ENCODE assay signal across 12 cellular contexts in the genomic region with DNA sequence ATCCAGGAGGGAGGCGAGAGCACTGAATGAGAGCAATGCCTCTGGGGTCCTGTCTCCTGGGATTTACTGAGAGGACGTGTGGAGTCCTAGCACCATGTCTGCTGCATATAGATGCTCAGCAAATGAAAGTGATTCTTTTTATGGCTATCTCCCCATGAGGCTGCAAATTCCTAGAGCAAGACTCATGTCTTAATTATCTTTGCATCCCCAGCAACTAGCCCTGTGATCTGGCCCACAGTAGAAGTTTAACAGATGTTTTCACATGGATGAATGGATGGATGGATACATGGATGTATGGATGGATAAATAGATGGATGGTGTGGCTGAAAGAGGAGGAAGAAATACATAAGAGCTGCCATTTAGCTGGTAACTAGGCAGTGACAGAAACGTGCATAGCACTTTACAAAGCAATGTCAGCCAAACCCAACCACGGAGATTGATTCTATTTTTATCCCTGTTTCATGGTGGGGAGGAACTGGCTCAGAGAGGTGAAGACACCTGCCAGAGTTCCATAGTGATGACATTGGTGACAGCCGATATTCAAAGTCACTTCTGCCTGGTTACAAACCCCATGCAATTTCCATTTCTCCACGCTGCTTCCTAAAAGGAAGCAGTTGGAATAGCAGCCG. TPM values are rescaled to one million over a fixed set of nuclear protein-coding genes. Genes with fewer than 3 reads are reported as not detected.
DNase-seq lines count a peak whose midpoint lies in the region; ATAC-seq and TF ChIP-seq lines count a peak whose summit lies in the region.
"Had no signal": no experiment of that assay in that cellular context is flagged by ENCODE, and none has a peak within 500 bp of the region (broad histone marks: within the 10 kb centered on the region; RNA-seq: fewer than 3 reads in every experiment).

No MANE protein-coding gene starts in this region.

- H3K4me1 Mint-ChIP-seq in chondrocyte (ENCODE audit: low read depth) (peaks cover 27% of the 10 kb centered on the region), progenitor cell of endocrine pancreas (ENCODE audit: low read depth) (peaks cover 12% of the 10 kb centered on the region)
- H3K4me1 Mint-ChIP-seq: natural killer cell had no signal

- H3K27me3 ChIP-seq in neural cell (ENCODE audit: insufficient read depth, low read depth, low read length), result no peaks in the 10 kb centered on the region

- no peaks in the 10 kb centered on the region for H3K9me3 ChIP-seq in neural cell (ENCODE audit: low read length)

- peak overlapping the region; percentile 47 for H3K4me2 ChIP-seq in neural cell (ENCODE audit: low read length)

- peak; percentile 83 for TF ChIP-seq EP300 in neural cell (conservative IDR thresholded peaks at IDR 0.05; ENCODE audit: poor library complexity, severe bottlenecking)

- H3K27ac Mint-ChIP-seq in chondrocyte (ENCODE audit: unreplicated experiment) (peak overlapping the region; percentile 78), progenitor cell of endocrine pancreas (no peak overlapping the region)
- H3K27ac Mint-ChIP-seq: natural killer cell had no signal

- H3K27me3 Mint-ChIP-seq in chondrocyte (ENCODE audit: low read depth) (peaks cover 2% of the 10 kb centered on the region), progenitor cell of endocrine pancreas (peaks cover 29% of the 10 kb centered on the region)

- in situ Hi-C loops in GM13977 (cut with MboI; ENCODE audit: low pct_unique_long_range_greater_than_20kb, low sequenced_read_pairs, unreplicated experiment), result loop anchor here (25.0 kb wide), 2 partner anchors 218 to 307 kb away; a partner anchor contains a TSS

- no peaks in the 10 kb centered on the region for H3K36me3 ChIP-seq in neural cell (ENCODE audit: insufficient read depth, low read length)

- H3K4me3 ChIP-seq in neural cell (ENCODE audit: low read length), result peak overlapping the region; percentile 42

- H3K36me3 Mint-ChIP-seq in chondrocyte (ENCODE audit: low read depth), result no peaks in the 10 kb centered on the region
- H3K36me3 Mint-ChIP-seq in progenitor cell of endocrine pancreas (ENCODE audit: insufficient read depth), result no peaks in the 10 kb centered on the region
- H3K36me3 Mint-ChIP-seq: natural killer cell had no signal

- no peaks in the 10 kb centered on the region for H3F3A ChIP-seq in neural cell (ENCODE audit: insufficient read depth, low read length, poor library complexity, severe bottlenecking)

- H3K4me3 Mint-ChIP-seq in chondrocyte (ENCODE audit: unreplicated experiment), result no peak overlapping the region
- H3K4me3 Mint-ChIP-seq in progenitor cell of endocrine pancreas (ENCODE audit: low read depth), result no peak overlapping the region
- H3K4me3 Mint-ChIP-seq: natural killer cell had no signal

- TF ChIP-seq RAD21 in neural cell (conservative IDR thresholded peaks at IDR 0.05), result peak; percentile 7

- no peaks in the 10 kb centered on the region for H3K9me2 ChIP-seq in neural cell (ENCODE audit: insufficient read depth, low read length)

- no peak overlapping the region for H2AFZ ChIP-seq in neural cell (ENCODE audit: low read depth, low read length)

- H3K27ac ChIP-seq in neural cell (ENCODE audit: low read length), result peak overlapping the region; percentile 86

- no peak for ATAC-seq in GM19035 (IDR thresholded peaks at IDR 0.05; ENCODE audit: unreplicated experiment)
- ATAC-seq: natural killer cell had no signal

- H3K79me2 ChIP-seq in neural cell (replicated peaks; ENCODE audit: insufficient read depth, low read length), result no peaks in the 10 kb centered on the region

- peak; percentile 45 for DNase-seq in ELR (ENCODE audit: low read depth)
- DNase-seq in NCI-H146 treated with DMSO at 0.1 percent for 48 hours (lab: John Stamatoyannopoulos, UW; ENCODE audit: unreplicated experiment), result peak; percentile 0
- DNase-seq in chondrocyte (ENCODE audit: low spot score), result no peak
- no peak for DNase-seq in NCI-H1436 treated with DMSO at 0.1 percent for 48 hours (lab: John Stamatoyannopoulos, UW)
- no peak for DNase-seq in progenitor cell of endocrine pancreas (ENCODE audit: low spot score, unreplicated experiment)
- no peak for DNase-seq in GM13977 (ENCODE audit: low spot score)
- DNase-seq: activated gamma-delta T cell; natural killer cell; NCI-H1105; stimulated activated CD4-positive, alpha-beta T cell treated with anti-CD3 and anti-CD28 coated beads, Interleukin-1b, Interleukin-23, amount 100 ng/mL, for 48 hours had no signal

- H3K9me3 Mint-ChIP-seq in chondrocyte (ENCODE audit: low read depth) (no peaks in the 10 kb centered on the region), progenitor cell of endocrine pancreas (ENCODE audit: low read depth) (no peaks in the 10 kb centered on the region)
- H3K9me3 Mint-ChIP-seq: natural killer cell had no signal

- no peak for TF ChIP-seq CTCF in chondrocyte (IDR thresholded peaks at IDR 0.05)
- TF ChIP-seq CTCF in neural cell (IDR thresholded peaks at IDR 0.05; ENCODE audit: poor library complexity, severe bottlenecking), result no peak
- no peak for TF ChIP-seq CTCF in progenitor cell of endocrine pancreas (IDR thresholded peaks at IDR 0.05; ENCODE audit: unreplicated experiment)
- no peak for TF ChIP-seq CTCF in GM13977 (IDR thresholded peaks at IDR 0.05; ENCODE audit: extremely low read depth, insufficient read depth, missing control alignments)

- H4K20me1 ChIP-seq in neural cell (ENCODE audit: insufficient read depth), result no peaks in the 10 kb centered on the region

- peak overlapping the region; percentile 58 for H3K9ac ChIP-seq in neural cell (ENCODE audit: low read length)

TF ChIP-seq in neural cell, 6 proteins besides CTCF, POLR2A, EP300 and RAD21:
- TF ChIP-seq POLR2AphosphoS5 (IDR thresholded peaks at IDR 0.05), result peak; percentile 72
- TF ChIP-seq TAF1 (IDR thresholded peaks at IDR 0.05; ENCODE audit: low read depth), result no peak
- TF ChIP-seq MXI1 (conservative IDR thresholded peaks at IDR 0.05; ENCODE audit: poor library complexity, severe bottlenecking), result no peak
- TF ChIP-seq, protein P1, sequence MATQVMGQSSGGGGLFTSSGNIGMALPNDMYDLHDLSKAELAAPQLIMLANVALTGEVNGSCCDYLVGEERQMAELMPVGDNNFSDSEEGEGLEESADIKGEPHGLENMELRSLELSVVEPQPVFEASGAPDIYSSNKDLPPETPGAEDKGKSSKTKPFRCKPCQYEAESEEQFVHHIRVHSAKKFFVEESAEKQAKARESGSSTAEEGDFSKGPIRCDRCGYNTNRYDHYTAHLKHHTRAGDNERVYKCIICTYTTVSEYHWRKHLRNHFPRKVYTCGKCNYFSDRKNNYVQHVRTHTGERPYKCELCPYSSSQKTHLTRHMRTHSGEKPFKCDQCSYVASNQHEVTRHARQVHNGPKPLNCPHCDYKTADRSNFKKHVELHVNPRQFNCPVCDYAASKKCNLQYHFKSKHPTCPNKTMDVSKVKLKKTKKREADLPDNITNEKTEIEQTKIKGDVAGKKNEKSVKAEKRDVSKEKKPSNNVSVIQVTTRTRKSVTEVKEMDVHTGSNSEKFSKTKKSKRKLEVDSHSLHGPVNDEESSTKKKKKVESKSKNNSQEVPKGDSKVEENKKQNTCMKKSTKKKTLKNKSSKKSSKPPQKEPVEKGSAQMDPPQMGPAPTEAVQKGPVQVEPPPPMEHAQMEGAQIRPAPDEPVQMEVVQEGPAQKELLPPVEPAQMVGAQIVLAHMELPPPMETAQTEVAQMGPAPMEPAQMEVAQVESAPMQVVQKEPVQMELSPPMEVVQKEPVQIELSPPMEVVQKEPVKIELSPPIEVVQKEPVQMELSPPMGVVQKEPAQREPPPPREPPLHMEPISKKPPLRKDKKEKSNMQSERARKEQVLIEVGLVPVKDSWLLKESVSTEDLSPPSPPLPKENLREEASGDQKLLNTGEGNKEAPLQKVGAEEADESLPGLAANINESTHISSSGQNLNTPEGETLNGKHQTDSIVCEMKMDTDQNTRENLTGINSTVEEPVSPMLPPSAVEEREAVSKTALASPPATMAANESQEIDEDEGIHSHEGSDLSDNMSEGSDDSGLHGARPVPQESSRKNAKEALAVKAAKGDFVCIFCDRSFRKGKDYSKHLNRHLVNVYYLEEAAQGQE (IDR thresholded peaks at IDR 0.05; ENCODE audit: borderline replicate concordance), result peak; percentile 76
- TF ChIP-seq EZH2 (IDR thresholded peaks at IDR 0.05; ENCODE audit: borderline replicate concordance, insufficient read depth, low read length, poor library complexity, severe bottlenecking), result no peak
- peak; percentile 43 for TF ChIP-seq SMC3 (conservative IDR thresholded peaks at IDR 0.05; ENCODE audit: poor library complexity)

RNA-seq across cellular contexts. Expression of a gene that starts 32.7 kb away (rescaled TPM):
- total RNA-seq in chondrocyte (15.9 to 20.6 TPM (median 16.3 TPM) in 3 replicates), progenitor cell of endocrine pancreas (39.4 and 40.9 TPM in 2 replicates)
- polyA plus RNA-seq in neural cell, result 12.2 and 12.7 TPM in 2 replicates
- polyA minus RNA-seq in neural cell, result 14.4 and 15.6 TPM in 2 replicates

Comparison
In these comparisons a context has a peak if more than half of its experiments do, and no peak if none do; other contexts are left out.
1. DNase-seq: peak in ELR (single experiment) and NCI-H146 treated with DMSO at 0.1 percent for 48 hours (single experiment); none in chondrocyte (single experiment), NCI-H1436 treated with DMSO at 0.1 percent for 48 hours (single experiment), progenitor cell of endocrine pancreas (single experiment) and GM13977 (single experiment).